In genomic region chr11:119774180-119774763, GRCh38 we compare ENCODE assay signal across 1 cellular context.
TF ChIP-seq lines count a peak whose summit lies in the region.

No MANE protein-coding gene starts in this region.

TF ChIP-seq in H1, 55 proteins besides CTCF, POLR2A, EP300 and RAD21:
- no peak for TF ChIP-seq CREB1 (IDR thresholded peaks at IDR 0.05)
- no peak for TF ChIP-seq CTBP2 (IDR thresholded peaks at IDR 0.05; ENCODE audit: borderline replicate concordance, insufficient read depth, insufficient read length, low read length)
- 0 out of 2 replicates have a peak, but pooled peaks have one; percentile 35 for TF ChIP-seq YY1 (IDR thresholded peaks at IDR 0.05; ENCODE audit: low read depth, low read length)
- no peak for TF ChIP-seq USF2 (IDR thresholded peaks at IDR 0.05; ENCODE audit: low read length)
- no peak for TF ChIP-seq POLR2AphosphoS5 (IDR thresholded peaks at IDR 0.05; ENCODE audit: low read depth, low read length)
- 0 out of 2 replicates have a peak, but pooled peaks have one; percentile 49 for TF ChIP-seq GABPA (IDR thresholded peaks at IDR 0.05; ENCODE audit: borderline replicate concordance, insufficient read depth, low read length)
TF ChIP-seq in H1: peak in this region for 2.
